17 cellular contexts compared by ENCODE assay signal in the genomic region with DNA sequence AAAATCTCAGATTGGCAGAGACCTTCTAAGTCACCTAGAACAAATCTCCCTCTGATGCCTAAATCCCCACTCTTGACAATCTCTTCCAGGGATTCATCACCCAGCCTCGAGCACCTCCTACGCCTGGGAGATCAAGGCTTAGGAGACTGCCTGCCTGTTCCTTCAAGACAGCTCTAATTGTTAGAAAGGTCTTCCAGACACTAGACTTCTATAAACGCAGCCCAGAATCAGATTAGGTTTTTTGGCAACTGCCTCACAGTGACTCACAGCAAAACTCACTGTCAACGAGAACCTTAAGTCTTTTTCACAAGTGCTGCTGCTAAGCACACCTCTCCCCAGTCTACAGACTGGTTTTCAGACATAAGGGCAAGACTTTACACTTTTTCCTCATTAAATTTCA. TPM values are rescaled to one million over a fixed set of nuclear protein-coding genes. Genes with fewer than 3 reads are reported as not detected.
DNase-seq lines count a peak whose midpoint lies in the region; ATAC-seq, FAIRE-seq and TF ChIP-seq lines count a peak whose summit lies in the region.
"Had no signal": no experiment of that assay in that cellular context is flagged by ENCODE, and none has a peak within 500 bp of the region (broad histone marks: within the 10 kb centered on the region; RNA-seq: fewer than 3 reads in every experiment).

No MANE protein-coding gene starts in this region.

- no peak for TF ChIP-seq POLR2A in IMR-90 (IDR thresholded peaks at IDR 0.05; ENCODE audit: low read depth, low read length)
- TF ChIP-seq POLR2A in testis (IDR thresholded peaks at IDR 0.05): no peak
- TF ChIP-seq POLR2A in gastroesophageal sphincter (IDR thresholded peaks at IDR 0.05): no peak

- no TSS peak for BruUV-seq in IMR-90 (replicated peaks; lab: Mats Ljungman, UMichigan)

- no CpG with 5 or more reads among the region's 4 CpGs for WGBS in IMR-90 (ENCODE audit: extremely low coverage in 2 of 2, insufficient read length in 1 of 2), 2 experiments
- WGBS in testis, 2 donors: 38 to 42% methylated on average over 4 of the region's 4 CpGs
- WGBS in heart right ventricle, 2 donors: 44 to 52% methylated on average over 4 of the region's 4 CpGs
- WGBS in gastroesophageal sphincter (ENCODE audit: low coverage in 1 of 2), 2 donors: 0 to 5% methylated on average over 2 to 4 of the region's 4 CpGs

- ATAC-seq in IMR-90 (ENCODE audit: low read depth) (no peak), heart right ventricle (no peak), gastroesophageal sphincter (no peak)
- ATAC-seq: activated CD8-positive, alpha-beta memory T cell treated with anti-CD3 and anti-CD28 coated beads, Interleukin-2, amount 10 ng/mL, durations not matched to agents 7 days and 5 days; natural killer cell had no signal

- H4K20me1 ChIP-seq in IMR-90 (ENCODE audit: insufficient read depth, low read length) (no peaks in the 10 kb centered on the region), astrocyte (ENCODE audit: insufficient read depth, low read length) (no peaks in the 10 kb centered on the region)

- H3K23ac ChIP-seq in IMR-90 (ENCODE audit: low read depth, low read length): no peak overlapping the region

- no peaks in the 10 kb centered on the region for H3K79me1 ChIP-seq in IMR-90 (ENCODE audit: low read depth in 1 of 2, low read length in 2 of 2)

- H3K27ac ChIP-seq in IMR-90 (ENCODE audit: insufficient read depth, low read length): no peak overlapping the region
- H3K27ac ChIP-seq in astrocyte (ENCODE audit: low read depth, low read length): no peak overlapping the region
- peak overlapping the region in 1 of 2 donors; percentile 24 for H3K27ac ChIP-seq in testis
- no peak overlapping the region for H3K27ac ChIP-seq in heart right ventricle
- no peak overlapping the region for H3K27ac ChIP-seq in gastroesophageal sphincter
- H3K27ac ChIP-seq: left ventricle myocardium inferior had no signal

- dilution Hi-C loops in IMR-90 (cut with HindIII; ENCODE audit: low sequenced_read_pairs, unreplicated experiment): no loop called here

- H3K36me3 ChIP-seq in IMR-90 (ENCODE audit: control insufficient read depth, insufficient read depth, low read length): no peaks in the 10 kb centered on the region
- H3K36me3 ChIP-seq in astrocyte (ENCODE audit: insufficient read depth, low read length): no peaks in the 10 kb centered on the region
- H3K36me3 ChIP-seq in testis (ENCODE audit: low read depth, missing control alignments): no peaks in the 10 kb centered on the region
- no peaks in the 10 kb centered on the region for H3K36me3 ChIP-seq in heart right ventricle
- H3K36me3 ChIP-seq in gastroesophageal sphincter: no peaks in the 10 kb centered on the region
- H3K36me3 ChIP-seq: left ventricle myocardium inferior had no signal

- peaks cover 20% of the 10 kb centered on the region for H3K27me3 Mint-ChIP-seq in astrocyte (ENCODE audit: low read depth, unreplicated experiment)
- H3K27me3 Mint-ChIP-seq: activated naive CD8-positive, alpha-beta T cell treated with anti-CD3 and anti-CD28 coated beads, Interleukin-2, amount 10 ng/mL, durations not matched to agents 7 days and 5 days; CD8-positive, alpha-beta memory T cell had no signal

- H2BK20ac ChIP-seq in IMR-90 (ENCODE audit: low read depth, low read length): no peak overlapping the region

- TF ChIP-seq EP300 in gastroesophageal sphincter (IDR thresholded peaks at IDR 0.05): no peak

- in situ Hi-C loops in IMR-90 (cut with MboI; ENCODE audit: low sequenced_read_pairs): no loop called here

- H3K4me1 ChIP-seq in IMR-90 (ENCODE audit: control insufficient read depth, insufficient read depth, low read length): no peaks in the 10 kb centered on the region
- H3K4me1 ChIP-seq in astrocyte (ENCODE audit: insufficient read depth, low read length): peaks cover 15% of the 10 kb centered on the region
- H3K4me1 ChIP-seq in testis: peaks cover 30% of the 10 kb centered on the region
- peaks cover 0 to 30% (median 17%) of the 10 kb centered on the region in 9 donors for H3K4me1 ChIP-seq in heart right ventricle
- peaks cover 0 to 11% (median 3%) of the 10 kb centered on the region in 3 donors for H3K4me1 ChIP-seq in gastroesophageal sphincter

- no peak overlapping the region for H2BK120ac ChIP-seq in IMR-90 (ENCODE audit: low read depth, low read length)

- H2AFZ ChIP-seq in IMR-90 (replicated peaks; ENCODE audit: low read length, poor library complexity) (no peak overlapping the region), astrocyte (ENCODE audit: low read depth, low read length) (no peak overlapping the region)

- H3K9ac ChIP-seq in IMR-90 (ENCODE audit: low read depth, low read length): no peak overlapping the region
- H3K9ac ChIP-seq in astrocyte (ENCODE audit: low read length): no peak overlapping the region

- no peak overlapping the region for H4K8ac ChIP-seq in IMR-90 (ENCODE audit: low read depth in 2 of 2, low read length in 2 of 2)

- H3K36me3 Mint-ChIP-seq in astrocyte (ENCODE audit: low read depth, unreplicated experiment): peaks cover 4% of the 10 kb centered on the region
- H3K36me3 Mint-ChIP-seq: activated CD8-positive, alpha-beta memory T cell treated with anti-CD3 and anti-CD28 coated beads, Interleukin-2, amount 10 ng/mL, durations not matched to agents 7 days and 5 days; activated naive CD8-positive, alpha-beta T cell treated with anti-CD3 and anti-CD28 coated beads, Interleukin-2, amount 10 ng/mL, durations not matched to agents 7 days and 5 days; natural killer cell had no signal

- no peak overlapping the region for H3K56ac ChIP-seq in IMR-90 (ENCODE audit: extremely low read depth, insufficient read depth, low read length)

- intact Hi-C loops in IMR-90 (cut with micrococcal nuclease): no loop called here
- intact Hi-C loops in testis (cut with DNase I; ENCODE audit: low total_unique reads): no loop called here
- intact Hi-C loops in heart right ventricle (cut with DNase I): no loop called here

- H4K91ac ChIP-seq in IMR-90 (ENCODE audit: insufficient read depth, low read depth, low read length): no peak overlapping the region

- H3K9me3 ChIP-seq in IMR-90 (ENCODE audit: control insufficient read depth, insufficient read depth, low read length) (no peaks in the 10 kb centered on the region), astrocyte (ENCODE audit: insufficient read depth, low read depth, low read length) (no peaks in the 10 kb centered on the region), testis (no peaks in the 10 kb centered on the region), heart right ventricle (no peaks in the 10 kb centered on the region), gastroesophageal sphincter (no peaks in the 10 kb centered on the region)
- H3K9me3 ChIP-seq: left ventricle myocardium inferior had no signal

- H3K4ac ChIP-seq in IMR-90 (ENCODE audit: low read depth, low read length): no peak overlapping the region

- no peak for TF ChIP-seq CTCF in IMR-90 (conservative IDR thresholded peaks at IDR 0.05; ENCODE audit: low read depth, low read length)
- TF ChIP-seq CTCF in astrocyte (IDR thresholded peaks at IDR 0.05; ENCODE audit: insufficient read depth, low read depth, low read length): no peak
- TF ChIP-seq CTCF in foreskin fibroblast (IDR thresholded peaks at IDR 0.05; ENCODE audit: low read depth, low read length): no peak
- TF ChIP-seq CTCF in testis (IDR thresholded peaks at IDR 0.05): no peak
- TF ChIP-seq CTCF in heart right ventricle (IDR thresholded peaks at IDR 0.05): no peak
- no peak for TF ChIP-seq CTCF in gastroesophageal sphincter (IDR thresholded peaks at IDR 0.05)

- no peaks in the 10 kb centered on the region for H3K9me1 ChIP-seq in IMR-90 (ENCODE audit: insufficient read depth, low read length)

- CTCF ChIA-PET in IMR-90 (lab: Yijun Ruan, JAX): no interaction called here

- no peak overlapping the region for H4K5ac ChIP-seq in IMR-90 (ENCODE audit: low read depth, low read length)

- H3K27ac Mint-ChIP-seq in astrocyte (ENCODE audit: unreplicated experiment): no peak overlapping the region
- H3K27ac Mint-ChIP-seq: activated CD8-positive, alpha-beta memory T cell treated with anti-CD3 and anti-CD28 coated beads, Interleukin-2, amount 10 ng/mL, durations not matched to agents 7 days and 5 days; activated naive CD8-positive, alpha-beta T cell treated with anti-CD3 and anti-CD28 coated beads, Interleukin-2, amount 10 ng/mL, durations not matched to agents 7 days and 5 days; CD8-positive, alpha-beta memory T cell; natural killer cell had no signal

- peaks cover 8% of the 10 kb centered on the region for H3K4me1 Mint-ChIP-seq in astrocyte (ENCODE audit: low read depth, unreplicated experiment)
- H3K4me1 Mint-ChIP-seq: CD8-positive, alpha-beta memory T cell; natural killer cell had no signal

- no peak overlapping the region for H3K4me2 ChIP-seq in IMR-90 (ENCODE audit: low read depth, low read length)
- H3K4me2 ChIP-seq in astrocyte (ENCODE audit: low read length): no peak overlapping the region

- FAIRE-seq in astrocyte (lab: Jason Lieb, UNC): no peak
- FAIRE-seq: TTC549 had no signal

- H3K18ac ChIP-seq in IMR-90 (ENCODE audit: low read depth, low read length): no peak overlapping the region

- H3K14ac ChIP-seq in IMR-90 (replicated peaks; ENCODE audit: low read depth, low read length): no peak overlapping the region

- H3K79me2 ChIP-seq in astrocyte (ENCODE audit: insufficient read depth, low read length): no peaks in the 10 kb centered on the region

- no peak overlapping the region for H2BK5ac ChIP-seq in IMR-90 (ENCODE audit: low read depth, low read length, poor library complexity, severe bottlenecking)

- H3K27me3 ChIP-seq in IMR-90 (ENCODE audit: control insufficient read depth, insufficient read depth, low read length): peaks cover 6% of the 10 kb centered on the region
- H3K27me3 ChIP-seq in astrocyte (ENCODE audit: insufficient read depth, low read length): peaks cover 14% of the 10 kb centered on the region
- no peaks in the 10 kb centered on the region for H3K27me3 ChIP-seq in testis
- no peaks in the 10 kb centered on the region for H3K27me3 ChIP-seq in heart right ventricle
- H3K27me3 ChIP-seq in gastroesophageal sphincter: no peaks in the 10 kb centered on the region
- H3K27me3 ChIP-seq: dorsolateral prefrontal cortex had no signal

- no peaks in the 10 kb centered on the region for H3K9me3 Mint-ChIP-seq in astrocyte (ENCODE audit: unreplicated experiment)
- H3K9me3 Mint-ChIP-seq: activated naive CD8-positive, alpha-beta T cell treated with anti-CD3 and anti-CD28 coated beads, Interleukin-2, amount 10 ng/mL, durations not matched to agents 7 days and 5 days; CD8-positive, alpha-beta memory T cell; natural killer cell had no signal

- POLR2A ChIA-PET in IMR-90 (lab: Charles Lee; ENCODE audit: unreplicated experiment): no interaction called here

- DNase-seq in IMR-90 (peak; percentile 14), astrocyte (ENCODE audit: low read depth) (peak; percentile 87), foreskin fibroblast (peak; percentile 26 to 43), testis (peak; percentile 70), heart right ventricle (no peak)
- no peak for DNase-seq in activated naive CD4-positive, alpha-beta T cell treated with Interleukin-2 at 50 U/mL for 16 hours
- DNase-seq: activated CD8-positive, alpha-beta memory T cell treated with anti-CD3 and anti-CD28 coated beads, Interleukin-2, amount 10 ng/mL, durations not matched to agents 7 days and 5 days; activated naive CD8-positive, alpha-beta T cell treated with anti-CD3 and anti-CD28 coated beads, Interleukin-2, amount 10 ng/mL, durations not matched to agents 7 days and 5 days; CD8-positive, alpha-beta memory T cell; left ventricle myocardium inferior; natural killer cell; NCI-H1436; NCI-H526 treated with DMSO at 0.1 percent for 48 hours; SHP77 had no signal

- H3K4me3 Mint-ChIP-seq in astrocyte (ENCODE audit: unreplicated experiment): no peak overlapping the region
- H3K4me3 Mint-ChIP-seq: activated CD8-positive, alpha-beta memory T cell treated with anti-CD3 and anti-CD28 coated beads, Interleukin-2, amount 10 ng/mL, durations not matched to agents 7 days and 5 days; activated naive CD8-positive, alpha-beta T cell treated with anti-CD3 and anti-CD28 coated beads, Interleukin-2, amount 10 ng/mL, durations not matched to agents 7 days and 5 days; CD8-positive, alpha-beta memory T cell; natural killer cell had no signal

- no peak overlapping the region for H2BK15ac ChIP-seq in IMR-90 (ENCODE audit: low read depth, low read length)

- H3K4me3 ChIP-seq in IMR-90 (ENCODE audit: insufficient read depth, low read depth, low read length) (no peak overlapping the region), astrocyte (ENCODE audit: insufficient read depth, low read depth, low read length) (no peak overlapping the region), foreskin fibroblast (ENCODE audit: low read depth in 1 of 2, low read length in 2 of 2) (no peak overlapping the region), testis (no peak overlapping the region), heart right ventricle (no peak overlapping the region), gastroesophageal sphincter (no peak overlapping the region)
- H3K4me3 ChIP-seq: dorsolateral prefrontal cortex, left ventricle myocardium inferior had no signal

- H2AK5ac ChIP-seq in IMR-90 (ENCODE audit: low read depth, low read length): no peak overlapping the region

- TF ChIP-seq RAD21 in IMR-90 (IDR thresholded peaks at IDR 0.05; ENCODE audit: low read length): no peak

- no peak overlapping the region for H2AK9ac ChIP-seq in IMR-90 (replicated peaks; ENCODE audit: low read depth, low read length, poor library complexity)

RNA-seq across cellular contexts. Expression of a gene that starts 23.1 kb away (rescaled TPM):
- total RNA-seq in IMR-90 (2012; rRNA removed): 1.1 and 1.4 TPM in 2 replicates
- 0.68 and 0.77 TPM in 2 replicates for polyA plus RNA-seq in IMR-90 (2012; rRNA removed)
- 0.67 and 0.80 TPM in 2 replicates for polyA plus RNA-seq in IMR-90 (2012; cell fraction: cytosol; rRNA removed)
- polyA plus RNA-seq in IMR-90 (2012; cell fraction: nucleus; rRNA removed; ENCODE audit: low replicate concordance): 0.69 and 2.5 TPM in 2 replicates
- total RNA-seq in astrocyte: 3.9 and 5.4 TPM in 2 replicates
- 10 to 100 TPM; 58.5 to 65.9 TPM for total RNA-seq in testis
- 16.5 TPM for polyA plus RNA-seq in testis (ENCODE audit: insufficient read depth, low read depth, low replicate concordance)
- total RNA-seq in heart right ventricle: 10 to 100 TPM in 7 of 10 donors, 1 to 10 TPM in 3; 2.4 to 16.1 (median 12.1) TPM
- polyA plus RNA-seq in heart right ventricle: 1 to 10 TPM in 1 of 2 donors, under 1 TPM in 1; 0.67 to 4.8 TPM
- total RNA-seq in gastroesophageal sphincter: 1 to 10 TPM; 2.0 to 6.9 (median 4.8) TPM

Comparison
In these comparisons a context has a peak if more than half of its experiments do, and no peak if none do; other contexts are left out.
1. DNase-seq: peak in IMR-90 (single experiment), astrocyte (single experiment), foreskin fibroblast (2 of 2) and testis (single experiment); none in heart right ventricle (0 of 2) and activated naive CD4-positive, alpha-beta T cell treated with Interleukin-2 at 50 U/mL for 16 hours (single experiment).